9 cellular contexts compared by ENCODE assay signal in genomic region chrX:9829308-9830267, GRCh38. TPM values are rescaled to one million over a fixed set of nuclear protein-coding genes. Genes with fewer than 3 reads are reported as not detected.
DNase-seq lines count a peak whose midpoint lies in the region; ATAC-seq, FAIRE-seq and TF ChIP-seq lines count a peak whose summit lies in the region.
"Had no signal": no experiment of that assay in that cellular context is flagged by ENCODE, and none has a peak within 500 bp of the region (broad histone marks: within the 10 kb centered on the region; RNA-seq: fewer than 3 reads in every experiment).

No MANE protein-coding gene starts in this region.

- H3K4me1 Mint-ChIP-seq in CD8-positive, alpha-beta T cell (ENCODE audit: low read depth), result no peaks in the 10 kb centered on the region

- no peaks in the 10 kb centered on the region for H3K27me3 ChIP-seq in tibial nerve
- no peaks in the 10 kb centered on the region for H3K27me3 ChIP-seq in CD8-positive, alpha-beta T cell (ENCODE audit: insufficient read depth, low read length)

- H3K27ac ChIP-seq in tibial nerve, result no peak overlapping the region
- H3K27ac ChIP-seq in CD8-positive, alpha-beta T cell (ENCODE audit: low read depth, low read length), result no peak overlapping the region
- H3K27ac ChIP-seq: C4-2B had no signal

- no peak for FAIRE-seq in urothelium cell line (lab: Jason Lieb, UNC)

- H3K4me1 ChIP-seq in tibial nerve, result no peaks in the 10 kb centered on the region
- no peaks in the 10 kb centered on the region for H3K4me1 ChIP-seq in CD8-positive, alpha-beta T cell (ENCODE audit: insufficient read depth, low read length)

- H3K27me3 Mint-ChIP-seq in CD8-positive, alpha-beta T cell (ENCODE audit: low read depth), result peaks cover 6% of the 10 kb centered on the region

- intact Hi-C loops in CD8-positive, alpha-beta T cell (cut with DNase I, micrococcal nuclease), result no loop called here

- CTCF ChIA-PET in CD8-positive, alpha-beta T cell (lab: Charles Lee), result no interaction called here

- H3K36me3 ChIP-seq in tibial nerve, result no peaks in the 10 kb centered on the region
- H3K36me3 ChIP-seq in CD8-positive, alpha-beta T cell (ENCODE audit: insufficient read depth, low read length), result no peaks in the 10 kb centered on the region

- TF ChIP-seq POLR2A in tibial nerve (IDR thresholded peaks at IDR 0.05), result no peak

- H3K4me3 ChIP-seq in tibial nerve, result no peak overlapping the region
- H3K4me3 ChIP-seq in CD8-positive, alpha-beta T cell (ENCODE audit: low read depth, low read length), result no peak overlapping the region

- no peaks in the 10 kb centered on the region for H3K36me3 Mint-ChIP-seq in CD8-positive, alpha-beta T cell

- H3K9me3 ChIP-seq in tibial nerve, result no peaks in the 10 kb centered on the region
- H3K9me3 ChIP-seq in CD8-positive, alpha-beta T cell (ENCODE audit: low read length), result no peaks in the 10 kb centered on the region

- POLR2A ChIA-PET in CD8-positive, alpha-beta T cell (lab: Charles Lee), result no interaction called here

- no peaks in the 10 kb centered on the region for H3K9me3 Mint-ChIP-seq in CD8-positive, alpha-beta T cell

- H3K4me3 Mint-ChIP-seq in CD8-positive, alpha-beta T cell, result no peak overlapping the region

- TF ChIP-seq CTCF in tibial nerve (IDR thresholded peaks at IDR 0.05), result no peak
- TF ChIP-seq CTCF in CD8-positive, alpha-beta T cell (IDR thresholded peaks at IDR 0.05), result no peak

- 89 to 94% methylated on average over 12 to 14 of the region's 14 CpGs for whole genome bisulfite sequencing in tibial nerve, 2 donors

- peak; percentile 82 for ATAC-seq in HG03103 (IDR thresholded peaks at IDR 0.05; ENCODE audit: low read depth, unreplicated experiment)
- no peak for ATAC-seq in CD8-positive, alpha-beta T cell

- TF ChIP-seq EP300 in tibial nerve (IDR thresholded peaks at IDR 0.05), result no peak

- peak; percentile 17 to 27 (median 20) for DNase-seq in stimulated activated CD4-positive, alpha-beta T cell treated with anti-CD3 and anti-CD28 coated beads, Interleukin-12 subunit alpha, Interleukin-12 subunit beta, amount 100 ng/mL, for 48 hours (ENCODE audit: low read depth in 2 of 3, low spot score in 1 of 3)
- DNase-seq in stimulated activated CD4-positive, alpha-beta T cell treated with anti-CD3 and anti-CD28 coated beads, Interleukin-12 subunit alpha, Interleukin-12 subunit beta, amount 100 ng/mL, for 4 hours, result no peak
- peak; percentile 4 for DNase-seq in activated T-helper 9 cell treated with anti-CD3 and anti-CD28 coated beads, Interleukin-2, amount 50 U/mL, for 16 hours (ENCODE audit: low read depth)
- peak; percentile 49 for DNase-seq in urothelium cell line (ENCODE audit: low spot score)
- DNase-seq in tibial nerve (ENCODE audit: low spot score in 2 of 2), result no peak
- DNase-seq in NCI-H2227 treated with DMSO at 0.1 percent for 48 hours (lab: John Stamatoyannopoulos, UW), result no peak
- no peak for DNase-seq in CD8-positive, alpha-beta T cell

- H3K27ac Mint-ChIP-seq in CD8-positive, alpha-beta T cell, result no peak overlapping the region

RNA-seq across cellular contexts. Expression of gene SHROOM2, which starts 43.4 kb away (rescaled TPM):
- 1 to 10 TPM; 2.7 to 5.0 (median 3.6) TPM for total RNA-seq in tibial nerve
- total RNA-seq in CD8-positive, alpha-beta T cell, result not detected

Comparison
In these comparisons a context has a peak if more than half of its experiments do, and no peak if none do; other contexts are left out.
1. DNase-seq: peak in stimulated activated CD4-positive, alpha-beta T cell treated with anti-CD3 and anti-CD28 coated beads, Interleukin-12 subunit alpha, Interleukin-12 subunit beta, amount 100 ng/mL, for 48 hours (3 of 3), activated T-helper 9 cell treated with anti-CD3 and anti-CD28 coated beads, Interleukin-2, amount 50 U/mL, for 16 hours (single experiment) and urothelium cell line (single experiment); none in stimulated activated CD4-positive, alpha-beta T cell treated with anti-CD3 and anti-CD28 coated beads, Interleukin-12 subunit alpha, Interleukin-12 subunit beta, amount 100 ng/mL, for 4 hours (single experiment), tibial nerve (0 of 2), NCI-H2227 treated with DMSO at 0.1 percent for 48 hours (single experiment) and CD8-positive, alpha-beta T cell (0 of 7).